Comparison of ENCODE assay signal across 17 cellular contexts in genomic region chr16:9042943-9043680, GRCh38. TPM values are rescaled to one million over a fixed set of nuclear protein-coding genes. Genes with fewer than 3 reads are reported as not detected.
A peak's percentile ranks its signal among the peaks of the same experiment; 100 is the strongest.
DNase-seq lines count a peak whose midpoint lies in the region; ATAC-seq and TF ChIP-seq lines count a peak whose summit lies in the region.
"Had no signal": no experiment of that assay in that cellular context is flagged by ENCODE, and none has a peak within 500 bp of the region (broad histone marks: within the 10 kb centered on the region; RNA-seq: fewer than 3 reads in every experiment).

No MANE protein-coding gene starts in this region.

- H3K4me1 ChIP-seq in neural progenitor cell = no peaks in the 10 kb centered on the region

- peaks cover 29% of the 10 kb centered on the region for H3K4me1 Mint-ChIP-seq in neural progenitor cell
- H3K4me1 Mint-ChIP-seq: memory B cell had no signal

- no peaks in the 10 kb centered on the region for H3F3A ChIP-seq in neural progenitor cell (ENCODE audit: low read depth)

- no peak overlapping the region for H3K9ac ChIP-seq in neural progenitor cell
- H3K9ac ChIP-seq: parathyroid adenoma had no signal

- H3K4me3 ChIP-seq in AG09309 (ENCODE audit: control insufficient read depth, low read depth, low read length) (no peak overlapping the region; the same call in 1 of the 2 replicates), cardiac fibroblast (replicated peaks in 1 of 2; ENCODE audit: low read depth in 2 of 2, low read length in 2 of 2) (no peak overlapping the region), neural progenitor cell (no peak overlapping the region)

- no peaks in the 10 kb centered on the region for H4K20me1 ChIP-seq in neural progenitor cell (ENCODE audit: low read depth)

- H3K27me3 Mint-ChIP-seq in neural progenitor cell (ENCODE audit: insufficient read depth, low read depth) = no peaks in the 10 kb centered on the region
- H3K27me3 Mint-ChIP-seq: memory B cell had no signal

- H3K4me3 Mint-ChIP-seq in neural progenitor cell = no peak overlapping the region
- H3K4me3 Mint-ChIP-seq: activated CD8-positive, alpha-beta T cell treated with anti-CD3 and anti-CD28 coated beads, Interleukin-2, amount 10 ng/mL, durations not matched to agents 7 days and 5 days; CD14-positive monocyte; memory B cell had no signal

- TF ChIP-seq CTCF in AG09309 (IDR thresholded peaks at IDR 0.05; ENCODE audit: control insufficient read depth, insufficient read depth, low read depth, low read length, missing control alignments) (no peak), cardiac fibroblast (IDR thresholded peaks at IDR 0.05; ENCODE audit: low read depth, low read length) (no peak), neural progenitor cell (IDR thresholded peaks at IDR 0.05) (no peak)

- H3K79me2 ChIP-seq in neural progenitor cell (ENCODE audit: low read depth) = no peaks in the 10 kb centered on the region
- H3K79me2 ChIP-seq: parathyroid adenoma had no signal

- DNase-seq in AG09309 (ENCODE audit: low read depth) = peak; percentile 69
- DNase-seq in LHCN-M2 (ENCODE audit: low read depth) = peak; percentile 87
- peak; percentile 59 to 83 for DNase-seq in cardiac fibroblast (ENCODE audit: low read depth in 2 of 2)
- DNase-seq in neural progenitor cell (ENCODE audit: low spot score) = no peak
- DNase-seq in SW 1271 (lab: John Stamatoyannopoulos, UW) = no peak
- DNase-seq: activated CD8-positive, alpha-beta T cell treated with anti-CD3 and anti-CD28 coated beads, Interleukin-2, amount 10 ng/mL, durations not matched to agents 7 days and 5 days; activated naive CD4-positive, alpha-beta T cell treated with Interleukin-2 at 50 U/mL for 16 hours; dermis blood vessel endothelial cell; NCI-H1417; stimulated activated CD4-positive, alpha-beta T cell treated with anti-CD3 and anti-CD28 coated beads, Interleukin-2, amount 100 ng/mL, for 24 hours; T-helper 9 cell had no signal

- peak overlapping the region; percentile 12 for H3K27ac Mint-ChIP-seq in neural progenitor cell
- H3K27ac Mint-ChIP-seq: activated CD8-positive, alpha-beta T cell treated with anti-CD3 and anti-CD28 coated beads, Interleukin-2, amount 10 ng/mL, durations not matched to agents 7 days and 5 days; memory B cell had no signal

- no peaks in the 10 kb centered on the region for H3K27me3 ChIP-seq in neural progenitor cell

- no peaks in the 10 kb centered on the region for H3K36me3 ChIP-seq in neural progenitor cell

- peaks cover 21% of the 10 kb centered on the region for H3K9me3 Mint-ChIP-seq in neural progenitor cell

- H3K27ac ChIP-seq in neural progenitor cell = no peak overlapping the region
- H3K27ac ChIP-seq: parathyroid adenoma had no signal

- no peak overlapping the region for H2AFZ ChIP-seq in neural progenitor cell (replicated peaks)
- H2AFZ ChIP-seq: parathyroid adenoma had no signal

- H3K4me2 ChIP-seq in neural progenitor cell = no peak overlapping the region

- ATAC-seq in HG03432 (IDR thresholded peaks at IDR 0.05; ENCODE audit: unreplicated experiment) (no peak), GM18861 (IDR thresholded peaks at IDR 0.05; ENCODE audit: unreplicated experiment) (no peak), HG03139 (IDR thresholded peaks at IDR 0.05; ENCODE audit: unreplicated experiment) (no peak)
- ATAC-seq: activated CD8-positive, alpha-beta T cell treated with anti-CD3 and anti-CD28 coated beads, Interleukin-2, amount 10 ng/mL, durations not matched to agents 7 days and 5 days had no signal

- H3K36me3 Mint-ChIP-seq in neural progenitor cell = peaks cover 4% of the 10 kb centered on the region

- H3K9me3 ChIP-seq in neural progenitor cell (ENCODE audit: low read depth) = no peaks in the 10 kb centered on the region

RNA-seq across cellular contexts. Expression of gene HAPSTR1, which starts 48.3 kb away (rescaled TPM):
- total RNA-seq in LHCN-M2 (2014; rRNA removed) (49.7 and 52.5 TPM in 2 replicates), neural progenitor cell (ENCODE audit: low replicate concordance) (64.2 and 77.3 TPM in 2 replicates)
- polyA plus RNA-seq in LHCN-M2 (2012) = 20.4 TPM

Comparison
In these comparisons a context has a peak if more than half of its experiments do, and no peak if none do; other contexts are left out.
1. DNase-seq: peak in AG09309 (single experiment), LHCN-M2 (single experiment) and cardiac fibroblast (2 of 2); none in neural progenitor cell (single experiment) and SW 1271 (0 of 2).